29 cellular contexts compared by ENCODE assay signal in the genomic region with DNA sequence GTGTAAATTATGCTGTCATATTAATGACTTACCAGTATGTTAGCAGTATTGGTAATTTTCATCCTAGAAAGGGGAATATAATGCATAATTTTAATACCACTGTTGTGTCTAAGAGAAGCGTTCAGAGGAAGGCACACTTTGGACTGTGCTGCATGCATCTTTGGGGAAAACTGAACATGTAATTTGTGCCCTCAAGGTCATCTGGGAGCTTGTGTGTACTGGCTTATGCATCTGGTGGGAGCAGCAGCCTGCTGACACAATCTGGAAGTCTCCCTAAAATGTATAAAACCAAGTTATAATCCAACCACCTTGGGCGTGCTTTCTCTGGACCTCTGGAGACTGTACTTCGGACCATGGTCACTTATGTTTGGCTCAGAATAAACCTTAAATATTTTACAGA.
"Had no signal": no experiment of that assay in that cellular context is flagged by ENCODE, and none has a peak within 500 bp of the region (broad histone marks: within the 10 kb centered on the region; RNA-seq: fewer than 3 reads in every experiment).

No MANE protein-coding gene starts in this region.

- H3K4me3 Mint-ChIP-seq: dendritic cell treated with granulocyte-macrophage colony-stimulating factor and Interleukin-4, amounts not matched to agents 40 ng/mL and 50 ng/mL, for 4 days; immature natural killer cell; mesothelial cell of epicardium; naive B cell; nephron; neural progenitor cell; stimulated activated effector memory CD8-positive, alpha-beta T cell treated with anti-CD3 and anti-CD28 coated beads, Interleukin-12 subunit alpha, Interleukin-12 subunit beta, amount 100 ng/mL, for 72 hours; type B pancreatic cell had no signal

- H3K36me3 ChIP-seq: colonic mucosa, left lung, neural progenitor cell, right lobe of liver, tibial artery had no signal

- H3K27ac Mint-ChIP-seq: dendritic cell treated with granulocyte-macrophage colony-stimulating factor and Interleukin-4, amounts not matched to agents 40 ng/mL and 50 ng/mL, for 4 days; immature natural killer cell; mesothelial cell of epicardium; naive B cell; neural progenitor cell; progenitor cell of endocrine pancreas; stimulated activated effector memory CD8-positive, alpha-beta T cell treated with anti-CD3 and anti-CD28 coated beads, Interleukin-12 subunit alpha, Interleukin-12 subunit beta, amount 100 ng/mL, for 72 hours; type B pancreatic cell had no signal

- H3K27ac ChIP-seq: colonic mucosa, esophagus muscularis mucosa, left lung, neural progenitor cell, parathyroid adenoma, right lobe of liver, stomach, tibial artery had no signal

- DNase-seq: colonic mucosa; effector CD8-positive, alpha-beta T cell; foreskin melanocyte; glutamatergic neuron; hypothalamus; immature natural killer cell; left lung; mesenchymal stem cell; mucosa of descending colon; naive B cell; right lobe of liver; stimulated activated CD4-positive, alpha-beta T cell treated with anti-CD3 and anti-CD28 coated beads, Interleukin-12 subunit alpha, Interleukin-12 subunit beta, amount 100 ng/mL, for 4 hours; stimulated activated CD4-positive, alpha-beta T cell treated with anti-CD3 and anti-CD28 coated beads, Interleukin-1b, Interleukin-23, amount 100 ng/mL, for 48 hours; stimulated activated CD4-positive, alpha-beta T cell treated with anti-CD3 and anti-CD28 coated beads, Interleukin-4, amount 100 ng/mL, for 1 hour; stimulated activated naive CD4-positive, alpha-beta T cell treated with Interleukin-2 at 50 U/mL for 16 hours; stomach; tibial artery had no signal

- H3K27me3 Mint-ChIP-seq: progenitor cell of endocrine pancreas, type B pancreatic cell had no signal

- H3K9me3 ChIP-seq: colonic mucosa, esophagus muscularis mucosa, left lung, mucosa of descending colon, right lobe of liver, stomach, tibial artery had no signal

- H3K27me3 ChIP-seq: colonic mucosa, esophagus muscularis mucosa, left lung, neural progenitor cell, right lobe of liver, stomach, tibial artery had no signal

- H3K9me3 Mint-ChIP-seq: dendritic cell treated with granulocyte-macrophage colony-stimulating factor and Interleukin-4, amounts not matched to agents 40 ng/mL and 50 ng/mL, for 4 days; immature natural killer cell; mesothelial cell of epicardium; naive B cell; nephron; stimulated activated effector memory CD8-positive, alpha-beta T cell treated with anti-CD3 and anti-CD28 coated beads, Interleukin-12 subunit alpha, Interleukin-12 subunit beta, amount 100 ng/mL, for 72 hours; type B pancreatic cell had no signal

- H3K4me1 ChIP-seq: colonic mucosa, esophagus muscularis mucosa, left lung, neural progenitor cell, right lobe of liver, tibial artery had no signal

- FAIRE-seq: endothelial cell of umbilical vein, keratinocyte had no signal

- H3K4me1 Mint-ChIP-seq: immature natural killer cell; naive B cell; nephron; neural progenitor cell; stimulated activated effector memory CD8-positive, alpha-beta T cell treated with anti-CD3 and anti-CD28 coated beads, Interleukin-12 subunit alpha, Interleukin-12 subunit beta, amount 100 ng/mL, for 72 hours had no signal

- H3K36me3 Mint-ChIP-seq: immature natural killer cell; naive B cell; neural progenitor cell; stimulated activated effector memory CD8-positive, alpha-beta T cell treated with anti-CD3 and anti-CD28 coated beads, Interleukin-12 subunit alpha, Interleukin-12 subunit beta, amount 100 ng/mL, for 72 hours had no signal

- H3K4me3 ChIP-seq: colonic mucosa, esophagus muscularis mucosa, left lung, mucosa of descending colon, neural progenitor cell, right lobe of liver, smooth muscle cell, stomach, tibial artery had no signal
